Comparison of ENCODE assay signal across 10 cellular contexts in the genomic region with DNA sequence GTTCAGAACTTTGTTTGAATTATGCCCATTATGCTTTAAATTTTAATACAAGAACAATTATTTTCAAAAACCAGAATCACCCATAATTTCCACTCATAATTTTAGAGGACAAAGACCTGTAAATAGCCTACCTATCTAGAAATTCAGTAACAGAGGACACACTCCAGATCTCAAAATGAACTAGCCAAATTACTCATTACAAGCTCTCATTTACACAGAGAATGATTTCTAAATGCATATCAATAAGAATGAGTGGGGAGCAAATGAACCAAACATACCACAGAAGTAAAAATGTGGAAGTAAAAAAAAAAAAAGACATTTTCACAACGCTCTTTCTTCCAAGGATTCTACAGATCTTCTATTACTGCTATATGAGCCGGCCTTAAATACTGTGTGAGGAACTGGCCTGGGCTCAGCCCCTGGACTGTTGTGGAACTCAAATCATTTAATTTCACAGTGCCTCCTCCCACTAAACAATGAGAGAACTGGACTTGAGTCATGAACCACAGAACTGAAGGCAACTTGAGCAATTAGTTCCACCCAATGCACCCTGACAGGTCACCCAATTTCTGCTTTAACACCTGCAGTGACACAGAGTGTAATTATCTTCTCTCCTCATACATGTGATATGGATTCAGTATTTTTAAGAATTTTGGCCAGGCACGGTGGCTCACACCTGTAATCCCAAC. TPM values are rescaled to one million over a fixed set of nuclear protein-coding genes. Genes with fewer than 3 reads are reported as not detected.
DNase-seq lines count a peak whose midpoint lies in the region; ATAC-seq and TF ChIP-seq lines count a peak whose summit lies in the region.
"Had no signal": no experiment of that assay in that cellular context is flagged by ENCODE, and none has a peak within 500 bp of the region (broad histone marks: within the 10 kb centered on the region; RNA-seq: fewer than 3 reads in every experiment).

No MANE protein-coding gene starts in this region.

- no peak overlapping the region for H3K4me3 ChIP-seq in SJCRH30
- H3K4me3 ChIP-seq in fibroblast of mammary gland (ENCODE audit: control insufficient read depth, low read depth, low read length) = no peak overlapping the region
- H3K4me3 ChIP-seq: prostate gland had no signal

- H3K27me3 ChIP-seq in SJCRH30 = no peaks in the 10 kb centered on the region

- peaks cover 5% of the 10 kb centered on the region for H3K4me1 ChIP-seq in SJCRH30
- H3K4me1 ChIP-seq: prostate gland had no signal

- TF ChIP-seq CTCF in fibroblast of mammary gland (conservative IDR thresholded peaks at IDR 0.05; ENCODE audit: control insufficient read depth, insufficient read depth, low read depth, low read length) = no peak

- DNase-seq in stimulated activated CD4-positive, alpha-beta T cell treated with anti-CD3 and anti-CD28 coated beads, Interleukin-1b, Interleukin-23, amount 100 ng/mL, for 48 hours = peak; percentile 37
- DNase-seq in stimulated activated CD4-positive, alpha-beta T cell treated with anti-CD3 and anti-CD28 coated beads, Interleukin-4, amount 100 ng/mL, for 24 hours = no peak
- DNase-seq in SJCRH30 = peak in 1 of 2 experiments; percentile 39
- DNase-seq in fibroblast of mammary gland (ENCODE audit: low read depth) = peak; percentile 63
- no peak for DNase-seq in NCI-H2029 (lab: John Stamatoyannopoulos, UW)
- no peak for DNase-seq in hepatic stellate cell (ENCODE audit: low spot score)
- DNase-seq in T-helper 2 cell = no peak
- DNase-seq: NCI-H446 had no signal

- peak overlapping the region; percentile 28 for H3K27ac ChIP-seq in SJCRH30
- H3K27ac ChIP-seq: prostate gland had no signal

- ATAC-seq in HG03442 (IDR thresholded peaks at IDR 0.05; ENCODE audit: unreplicated experiment) = no peak

- H3K9me3 ChIP-seq in SJCRH30 (replicated peaks) = no peaks in the 10 kb centered on the region
- H3K9me3 ChIP-seq: prostate gland had no signal

- no peaks in the 10 kb centered on the region for H3K36me3 ChIP-seq in SJCRH30
- H3K36me3 ChIP-seq: prostate gland had no signal

RNA-seq across cellular contexts. Expression of gene MRTFA, which starts 8.0 kb away (rescaled TPM):
- 12.3 and 16.0 TPM in 2 replicates for total RNA-seq in SJCRH30 (2014; rRNA removed; shearing (Covaris generic))

RNA-seq across cellular contexts. Expression of gene MCHR1, which starts 50.8 kb away (rescaled TPM):
- 11.2 and 12.0 TPM in 2 replicates for total RNA-seq in SJCRH30 (2014; rRNA removed; shearing (Covaris generic))

Comparison
In these comparisons a context has a peak if more than half of its experiments do, and no peak if none do; other contexts are left out.
1. DNase-seq: peak in stimulated activated CD4-positive, alpha-beta T cell treated with anti-CD3 and anti-CD28 coated beads, Interleukin-1b, Interleukin-23, amount 100 ng/mL, for 48 hours (single experiment) and fibroblast of mammary gland (single experiment); none in stimulated activated CD4-positive, alpha-beta T cell treated with anti-CD3 and anti-CD28 coated beads, Interleukin-4, amount 100 ng/mL, for 24 hours (single experiment), NCI-H2029 (single experiment), hepatic stellate cell (single experiment) and T-helper 2 cell (0 of 5).